In the genomic region with DNA sequence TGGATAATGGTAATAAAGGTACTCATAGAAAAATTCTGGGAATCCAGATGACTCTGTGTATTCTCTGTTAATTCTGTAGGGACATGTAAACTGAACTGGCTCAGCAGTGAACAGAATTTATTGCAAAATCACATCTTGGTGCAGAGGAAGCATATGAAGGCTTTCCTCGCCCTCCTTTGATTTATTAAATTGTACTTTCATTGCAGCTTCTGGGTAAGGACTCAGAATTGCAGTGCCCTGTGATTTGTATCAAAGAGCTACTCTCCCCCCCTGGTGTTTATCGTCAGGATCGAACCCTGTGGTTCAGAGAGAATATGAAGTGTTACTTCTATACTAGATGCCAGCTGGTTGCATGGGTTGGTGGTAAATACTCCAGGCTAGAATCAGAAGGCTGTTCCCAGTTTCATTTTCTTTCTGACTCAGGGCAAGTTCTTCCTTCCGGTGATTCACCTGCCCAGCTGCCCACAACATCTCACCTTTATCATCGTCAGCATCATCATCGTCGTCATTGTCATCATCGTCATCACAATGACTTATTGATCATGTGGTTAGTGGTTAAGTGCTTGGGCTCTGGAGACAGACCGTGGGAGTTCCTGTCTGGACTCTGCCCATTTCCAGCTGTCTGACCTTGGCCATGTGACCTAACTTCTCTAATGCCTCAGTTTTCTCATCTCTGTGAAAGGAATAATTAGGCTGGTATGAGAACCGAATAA, we compare ENCODE assay signal across 8 cellular contexts.
DNase-seq lines count a peak whose midpoint lies in the region; ATAC-seq, FAIRE-seq and TF ChIP-seq lines count a peak whose summit lies in the region.

No MANE protein-coding gene starts in this region.

- CTCF ChIA-PET in K562 (lab: Yijun Ruan, JAX; ENCODE audit: low intra/inter-chr PET ratio) = no interaction called here

- H3K27me3 ChIP-seq in K562 (ENCODE audit: control insufficient read depth in 2 of 2, insufficient read depth in 2 of 2, low read length in 2 of 2) = peaks cover 0 to 4% of the 10 kb centered on the region in 2 experiments; a peak in 1 of 5 replicates
- H3K27me3 ChIP-seq in upper lobe of left lung = no peaks in the 10 kb centered on the region

- no peaks in the 10 kb centered on the region for H3K9me3 Mint-ChIP-seq in CD14-positive monocyte
- H3K9me3 Mint-ChIP-seq in naive B cell = no peaks in the 10 kb centered on the region

- POLR2A ChIA-PET in K562 (lab: Yijun Ruan, JAX) = interaction anchor here (0.6 kb wide), 1 partner anchor 23 kb away, joined by 3 read pairs; no protein-coding TSS in a partner anchor

- H3K9me1 ChIP-seq in K562 (ENCODE audit: control insufficient read depth, insufficient read depth, low read length) = no peaks in the 10 kb centered on the region

- H3K79me2 ChIP-seq in K562 (ENCODE audit: control insufficient read depth, insufficient read depth, low read length) = no peaks in the 10 kb centered on the region

- H3K9me3 ChIP-seq in K562 (replicated peaks; ENCODE audit: control insufficient read depth, insufficient read depth, low read depth, low read length) = no peaks in the 10 kb centered on the region
- no peaks in the 10 kb centered on the region for H3K9me3 ChIP-seq in upper lobe of left lung

- H3K36me3 Mint-ChIP-seq in CD14-positive monocyte = peaks cover 38 to 50% of the 10 kb centered on the region in 2 donors
- no peaks in the 10 kb centered on the region for H3K36me3 Mint-ChIP-seq in naive B cell

- TF ChIP-seq POLR2A in K562 (conservative IDR thresholded peaks at IDR 0.05) (no peak), upper lobe of left lung (IDR thresholded peaks at IDR 0.05) (peak in 1 of 4 donors; percentile 6)

- H3K36me3 ChIP-seq in K562 (ENCODE audit: control insufficient read depth, insufficient read depth, low read length) = no peaks in the 10 kb centered on the region
- H3K36me3 ChIP-seq in upper lobe of left lung = no peaks in the 10 kb centered on the region

- H3K27me3 Mint-ChIP-seq in CD14-positive monocyte (ENCODE audit: low read depth in 3 of 3) (no peaks in the 10 kb centered on the region), naive B cell (no peaks in the 10 kb centered on the region)

- H3K27ac ChIP-seq in K562 (ENCODE audit: extremely low read depth, low read depth, low read length) = no peak overlapping the region
- peak overlapping the region in 3 of 4 donors; percentile 28 to 56 (median 44) for H3K27ac ChIP-seq in upper lobe of left lung

- DNase-seq in CD14-positive monocyte (ENCODE audit: low spot score) (peak; percentile 94), T-helper 22 cell (ENCODE audit: low read depth) (peak; percentile 83), K562 (ENCODE audit: extremely low read depth in 1 of 4, low spot score in 3 of 4) (no peak), naive B cell (peak; percentile 67), upper lobe of left lung (peak in 1 of 2 donors; percentile 64), NAMALWA (ENCODE audit: low spot score) (no peak)

- no peaks in the 10 kb centered on the region for H3K4me1 ChIP-seq in K562 (replicated peaks in 1 of 2; ENCODE audit: control insufficient read depth in 2 of 2, insufficient read depth in 2 of 2, low read length in 2 of 2)
- H3K4me1 ChIP-seq in upper lobe of left lung = peaks cover 23 to 42% (median 32%) of the 10 kb centered on the region in 4 donors

- peaks cover 75% of the 10 kb centered on the region for H3K4me1 Mint-ChIP-seq in CD14-positive monocyte
- H3K4me1 Mint-ChIP-seq in naive B cell = peaks cover 20 to 38% (median 37%) of the 10 kb centered on the region in 3 donors

- WGBS in K562 (ENCODE audit: insufficient coverage, low coverage, missing lambda C conversion rate) = 1% methylated on average over 10 of the region's 10 CpGs
- 42 to 43% methylated on average over 10 of the region's 10 CpGs for WGBS in upper lobe of left lung, 2 donors

- no peak overlapping the region for H3K9ac ChIP-seq in K562 (ENCODE audit: insufficient read depth in 1 of 2, low read depth in 2 of 2, low read length in 2 of 2)

- BruUV-seq in K562 (replicated peaks; lab: Mats Ljungman, UMichigan) = no TSS peak

- in situ Hi-C loops in K562 (cut with MboI) = no loop called here

- peak overlapping the region; percentile 92 to 99 (median 96) for H3K27ac Mint-ChIP-seq in CD14-positive monocyte
- H3K27ac Mint-ChIP-seq in naive B cell = peak overlapping the region in 5 of 6 donors; percentile 70 to 89 (median 77)

- no peak overlapping the region for H3K4me2 ChIP-seq in K562 (ENCODE audit: insufficient read depth, low read length)

- H3K4me3 ChIP-seq in K562 = no peak overlapping the region
- H3K4me3 ChIP-seq in upper lobe of left lung = no peak overlapping the region

- H4K20me1 ChIP-seq in K562 (replicated peaks; ENCODE audit: control insufficient read depth, insufficient read depth, low read length) = no peaks in the 10 kb centered on the region

- TF ChIP-seq CTCF in CD14-positive monocyte (IDR thresholded peaks at IDR 0.05) (no peak), K562 (IDR thresholded peaks at IDR 0.05 in 2 of 3, conservative IDR thresholded peaks at IDR 0.05 in 1 of 3; ENCODE audit: insufficient read depth in 2 of 3, low read depth in 1 of 3, low read length in 3 of 3) (no peak), upper lobe of left lung (IDR thresholded peaks at IDR 0.05) (peak in 1 of 6 experiments; percentile 7)

- no peak for FAIRE-seq in K562 (lab: Jason Lieb, UNC)

- ATAC-seq in GM19351 (IDR thresholded peaks at IDR 0.05; ENCODE audit: unreplicated experiment) (peak; percentile 77), HG03432 (IDR thresholded peaks at IDR 0.05; ENCODE audit: unreplicated experiment) (peak; percentile 82), K562 (no peak), naive B cell (ENCODE audit: low read depth in 2 of 2) (peak; percentile 63 to 65), upper lobe of left lung (ENCODE audit: low FRiP score in 2 of 2) (peak; percentile 58 to 89)

- TF ChIP-seq EP300 in K562 (IDR thresholded peaks at IDR 0.05; ENCODE audit: low read length) (no peak), upper lobe of left lung (IDR thresholded peaks at IDR 0.05) (peak in 2 of 4 donors; percentile 35 to 85)

- no peak for TF ChIP-seq RAD21 in K562 (CRISPR knock-in tag; conservative IDR thresholded peaks at IDR 0.05 in 1 of 2, IDR thresholded peaks at IDR 0.05 in 1 of 2)

- H3K4me3 Mint-ChIP-seq in CD14-positive monocyte = peak overlapping the region; percentile 9 to 57
- H3K4me3 Mint-ChIP-seq in naive B cell = peak overlapping the region in 2 of 8 donors; percentile 5 to 38

- intact Hi-C loops in CD14-positive monocyte (cut with micrococcal nuclease) = loop anchor here (5.0 to 10.0 kb wide), 5 partner anchors 37 to 396 kb away; partner anchors contain the start of gene NR3C1 (in 1 of the 2)
- intact Hi-C loops in K562 (cut with micrococcal nuclease) = no loop called here

- no peak overlapping the region for H2AFZ ChIP-seq in K562 (ENCODE audit: low read depth, low read length)

TF ChIP-seq in K562, 482 proteins besides CTCF, POLR2A, EP300 and RAD21 (continues in another document):
- TF ChIP-seq CREM (IDR thresholded peaks at IDR 0.05; ENCODE audit: low read depth) = peak; percentile 50; the same call in 1 of the 2 replicates
- TF ChIP-seq, protein P1, sequence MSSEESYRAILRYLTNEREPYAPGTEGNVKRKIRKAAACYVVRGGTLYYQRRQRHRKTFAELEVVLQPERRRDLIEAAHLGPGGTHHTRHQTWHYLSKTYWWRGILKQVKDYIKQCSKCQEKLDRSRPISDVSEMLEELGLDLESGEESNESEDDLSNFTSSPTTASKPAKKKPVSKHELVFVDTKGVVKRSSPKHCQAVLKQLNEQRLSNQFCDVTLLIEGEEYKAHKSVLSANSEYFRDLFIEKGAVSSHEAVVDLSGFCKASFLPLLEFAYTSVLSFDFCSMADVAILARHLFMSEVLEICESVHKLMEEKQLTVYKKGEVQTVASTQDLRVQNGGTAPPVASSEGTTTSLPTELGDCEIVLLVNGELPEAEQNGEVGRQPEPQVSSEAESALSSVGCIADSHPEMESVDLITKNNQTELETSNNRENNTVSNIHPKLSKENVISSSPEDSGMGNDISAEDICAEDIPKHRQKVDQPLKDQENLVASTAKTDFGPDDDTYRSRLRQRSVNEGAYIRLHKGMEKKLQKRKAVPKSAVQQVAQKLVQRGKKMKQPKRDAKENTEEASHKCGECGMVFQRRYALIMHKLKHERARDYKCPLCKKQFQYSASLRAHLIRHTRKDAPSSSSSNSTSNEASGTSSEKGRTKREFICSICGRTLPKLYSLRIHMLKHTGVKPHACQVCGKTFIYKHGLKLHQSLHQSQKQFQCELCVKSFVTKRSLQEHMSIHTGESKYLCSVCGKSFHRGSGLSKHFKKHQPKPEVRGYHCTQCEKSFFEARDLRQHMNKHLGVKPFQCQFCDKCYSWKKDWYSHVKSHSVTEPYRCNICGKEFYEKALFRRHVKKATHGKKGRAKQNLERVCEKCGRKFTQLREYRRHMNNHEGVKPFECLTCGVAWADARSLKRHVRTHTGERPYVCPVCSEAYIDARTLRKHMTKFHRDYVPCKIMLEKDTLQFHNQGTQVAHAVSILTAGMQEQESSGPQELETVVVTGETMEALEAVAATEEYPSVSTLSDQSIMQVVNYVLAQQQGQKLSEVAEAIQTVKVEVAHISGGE (CRISPR knock-in tag; IDR thresholded peaks at IDR 0.05) = no peak

Comparison
In these comparisons a context has a peak if more than half of its experiments do, and no peak if none do; other contexts are left out.
1. DNase-seq: peak in CD14-positive monocyte (single experiment), T-helper 22 cell (single experiment) and naive B cell (single experiment); none in K562 (0 of 4) and NAMALWA (single experiment).